ENCODE assay signal across 8 cellular contexts in the genomic region with DNA sequence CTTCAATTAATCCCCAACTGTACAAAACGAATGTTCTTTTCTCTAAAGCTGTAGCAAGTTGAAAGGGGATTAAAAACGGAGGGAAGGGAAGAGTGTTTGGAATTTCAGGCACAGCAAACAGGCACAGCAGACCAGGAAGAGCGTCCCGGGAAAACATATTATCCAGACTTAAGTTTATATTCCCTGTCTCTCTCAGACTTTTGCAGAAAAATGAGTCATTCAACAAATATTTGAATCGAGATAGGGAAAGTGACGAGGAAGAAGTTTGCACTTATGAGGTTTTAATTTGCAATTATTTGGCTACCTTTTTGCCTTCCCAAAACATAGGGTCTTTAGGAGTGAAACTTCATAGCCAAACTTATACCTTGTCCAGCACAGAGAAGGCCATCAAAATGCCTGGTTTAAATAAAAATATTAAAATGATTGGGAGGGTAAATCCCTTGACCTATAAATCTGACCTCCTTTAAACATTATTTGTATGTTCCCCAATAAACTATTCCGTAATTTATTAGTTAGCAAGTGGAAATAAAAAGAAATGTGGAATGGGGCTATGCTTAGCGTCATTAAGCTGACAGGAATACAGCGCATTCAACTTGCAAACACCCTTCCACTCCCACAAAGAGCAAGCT. TPM values are rescaled to one million over a fixed set of nuclear protein-coding genes. Genes with fewer than 3 reads are reported as not detected.
DNase-seq lines count a peak whose midpoint lies in the region; ATAC-seq and TF ChIP-seq lines count a peak whose summit lies in the region.

No MANE protein-coding gene starts in this region.

- H3K79me2 ChIP-seq in trophoblast cell (ENCODE audit: control insufficient read depth, insufficient read depth, low read length, poor library complexity): no peaks in the 10 kb centered on the region

- ATAC-seq in GM18508 (IDR thresholded peaks at IDR 0.05; ENCODE audit: insufficient read depth, unreplicated experiment) (peak; percentile 51), HG02798 (IDR thresholded peaks at IDR 0.05; ENCODE audit: poor library complexity, unreplicated experiment) (peak; percentile 78)

- H3K23ac ChIP-seq in trophoblast cell (ENCODE audit: low read length): no peak overlapping the region

- no peak overlapping the region for H3K4ac ChIP-seq in trophoblast cell (ENCODE audit: low read depth, low read length)

- no peak for DNase-seq in SK-N-MC (ENCODE audit: low read depth, low spot score)
- DNase-seq in esophagus squamous epithelium (lab: John Stamatoyannopoulos, UW): no peak
- peak in 1 of 2 donors; percentile 70 for DNase-seq in trophoblast cell
- no peak for DNase-seq in COLO668 (lab: John Stamatoyannopoulos, UW; ENCODE audit: unreplicated experiment)
- no peak for DNase-seq in islet precursor cell
- DNase-seq in SIG-M5 (lab: John Stamatoyannopoulos, UW): no peak

- H3K4me2 ChIP-seq in trophoblast cell (ENCODE audit: low read length): peak overlapping the region; percentile 96

- no peak overlapping the region for H2AK5ac ChIP-seq in trophoblast cell (ENCODE audit: low read length)

- no peak overlapping the region for H2BK120ac ChIP-seq in trophoblast cell (ENCODE audit: insufficient read depth, low read length, poor library complexity)

- no peak for TF ChIP-seq CTCF in esophagus squamous epithelium (IDR thresholded peaks at IDR 0.05)

- H2BK5ac ChIP-seq in trophoblast cell (ENCODE audit: low read depth, low read length, poor library complexity): no peak overlapping the region

- peaks cover 9% of the 10 kb centered on the region for H3K79me1 ChIP-seq in trophoblast cell (ENCODE audit: low read length)

- H4K8ac ChIP-seq in trophoblast cell (ENCODE audit: low read depth, low read length): no peak overlapping the region

- H3K18ac ChIP-seq in trophoblast cell (ENCODE audit: low read length): no peak overlapping the region

- no peak overlapping the region for H4K12ac ChIP-seq in trophoblast cell (ENCODE audit: low read depth, low read length)

- H3K36me3 ChIP-seq in SK-N-MC (ENCODE audit: insufficient read depth, low read length): no peaks in the 10 kb centered on the region
- no peaks in the 10 kb centered on the region for H3K36me3 ChIP-seq in esophagus squamous epithelium
- H3K36me3 ChIP-seq in trophoblast cell (ENCODE audit: control insufficient read depth in 1 of 2, insufficient read depth in 2 of 2, low read length in 2 of 2): peaks cover 0 to 2% of the 10 kb centered on the region in 2 experiments

- intact Hi-C loops in esophagus squamous epithelium (cut with DNase I): no loop called here

- H3K27ac ChIP-seq in SK-N-MC: peak overlapping the region; percentile 53
- peak overlapping the region; percentile 55 to 91 (median 84) for H3K27ac ChIP-seq in esophagus squamous epithelium
- H3K27ac ChIP-seq in trophoblast cell (ENCODE audit: low read depth, low read length): peak overlapping the region; percentile 79

- H3K27me3 ChIP-seq in esophagus squamous epithelium: no peaks in the 10 kb centered on the region
- no peaks in the 10 kb centered on the region for H3K27me3 ChIP-seq in trophoblast cell (ENCODE audit: insufficient read depth, low read length)

- H2BK12ac ChIP-seq in trophoblast cell (ENCODE audit: low read length): no peak overlapping the region

- H3K4me1 ChIP-seq in esophagus squamous epithelium (peaks cover 5 to 16% (median 9%) of the 10 kb centered on the region in 3 donors), trophoblast cell (ENCODE audit: control insufficient read depth in 1 of 2, insufficient read depth in 2 of 2, low read length in 2 of 2) (peaks cover 0 to 2% of the 10 kb centered on the region in 2 experiments)

- no peaks in the 10 kb centered on the region; the same call in 1 of the 2 replicates for H3K9me3 ChIP-seq in SK-N-MC (ENCODE audit: low read depth, low read length)
- H3K9me3 ChIP-seq in esophagus squamous epithelium: no peaks in the 10 kb centered on the region
- H3K9me3 ChIP-seq in trophoblast cell (ENCODE audit: insufficient read depth, low read depth, low read length): peaks cover 4% of the 10 kb centered on the region

- H3K9ac ChIP-seq in SK-N-MC (ENCODE audit: insufficient read length) (no peak overlapping the region), trophoblast cell (ENCODE audit: low read length) (no peak overlapping the region)

- TF ChIP-seq POLR2A in esophagus squamous epithelium (IDR thresholded peaks at IDR 0.05): no peak

- no peak overlapping the region for H4K91ac ChIP-seq in trophoblast cell (ENCODE audit: low read depth, low read length)

- 13 to 18% methylated on average over 9 of the region's 9 CpGs for WGBS in esophagus squamous epithelium, 2 donors
- no CpG with 5 or more reads among the region's 9 CpGs for WGBS in trophoblast cell (ENCODE audit: extremely low coverage, insufficient coverage, insufficient read length)

- H2AFZ ChIP-seq in trophoblast cell (ENCODE audit: insufficient read depth, low read length, poor library complexity): no peak overlapping the region

- no peak overlapping the region for H3K14ac ChIP-seq in trophoblast cell (ENCODE audit: low read length)

- H3K4me3 ChIP-seq in SK-N-MC (no peak overlapping the region), esophagus squamous epithelium (peak overlapping the region; percentile 15 to 70 (median 48)), trophoblast cell (ENCODE audit: low read depth, low read length) (no peak overlapping the region)

RNA-seq across cellular contexts. Expression of gene HFE, which starts 16.0 kb away (rescaled TPM):
- total RNA-seq in esophagus squamous epithelium: 1 to 10 TPM; 2.9 to 7.3 (median 4.3) TPM
- 1.7 and 1.8 TPM in 2 replicates for polyA plus RNA-seq in trophoblast cell (2013)

Comparison
In these comparisons a context has a peak if more than half of its experiments do, and no peak if none do; other contexts are left out.
1. H3K4me3 ChIP-seq: peak in esophagus squamous epithelium (4 of 4); none in SK-N-MC (single experiment) and trophoblast cell (single experiment).
2. Peak in every context shown above with its lines, with median percentiles within 50 percentile points of each other: H3K27ac ChIP-seq.